2 cellular contexts compared by ENCODE assay signal in the genomic region with DNA sequence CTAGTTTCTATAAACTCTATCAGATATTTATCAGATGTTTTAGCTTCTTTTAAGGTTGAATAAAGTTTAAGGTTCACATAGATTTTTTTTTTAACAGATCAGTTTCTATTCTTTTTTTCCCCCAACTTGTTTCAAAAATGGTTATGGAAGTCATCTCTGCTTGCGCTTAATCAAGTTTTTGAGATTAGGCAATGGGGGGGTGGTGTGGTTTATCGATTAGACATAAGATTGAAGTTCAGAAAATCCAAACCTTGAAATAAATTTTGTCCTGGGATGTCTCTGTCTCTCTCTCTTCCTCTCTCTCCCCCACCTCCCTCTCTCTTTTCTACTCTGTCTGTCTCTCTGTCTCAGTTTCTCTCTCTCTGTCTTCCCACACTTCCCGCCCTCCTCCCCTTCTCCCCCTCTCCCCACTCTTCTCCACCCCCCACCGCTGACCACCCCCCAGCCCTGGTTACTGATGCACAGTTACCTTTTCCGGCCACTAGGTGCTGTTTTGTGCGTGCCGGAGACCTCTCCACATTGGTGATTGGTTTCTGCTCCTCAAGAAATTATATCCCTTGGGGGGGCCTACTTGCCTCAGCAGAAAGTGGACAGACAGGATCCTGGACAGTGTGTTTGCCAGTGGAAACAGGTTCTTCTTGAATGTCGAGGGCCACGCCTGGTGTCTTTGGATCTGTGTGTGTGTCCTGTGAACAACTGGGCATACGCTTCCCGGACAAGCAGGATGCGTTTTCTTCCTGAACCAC.
TF ChIP-seq lines count a peak whose summit lies in the region.

No MANE protein-coding gene starts in this region.

TF ChIP-seq in SK-N-SH, 30 proteins besides CTCF, POLR2A, EP300 and RAD21 (continued from another document):
- TF ChIP-seq, protein P1, sequence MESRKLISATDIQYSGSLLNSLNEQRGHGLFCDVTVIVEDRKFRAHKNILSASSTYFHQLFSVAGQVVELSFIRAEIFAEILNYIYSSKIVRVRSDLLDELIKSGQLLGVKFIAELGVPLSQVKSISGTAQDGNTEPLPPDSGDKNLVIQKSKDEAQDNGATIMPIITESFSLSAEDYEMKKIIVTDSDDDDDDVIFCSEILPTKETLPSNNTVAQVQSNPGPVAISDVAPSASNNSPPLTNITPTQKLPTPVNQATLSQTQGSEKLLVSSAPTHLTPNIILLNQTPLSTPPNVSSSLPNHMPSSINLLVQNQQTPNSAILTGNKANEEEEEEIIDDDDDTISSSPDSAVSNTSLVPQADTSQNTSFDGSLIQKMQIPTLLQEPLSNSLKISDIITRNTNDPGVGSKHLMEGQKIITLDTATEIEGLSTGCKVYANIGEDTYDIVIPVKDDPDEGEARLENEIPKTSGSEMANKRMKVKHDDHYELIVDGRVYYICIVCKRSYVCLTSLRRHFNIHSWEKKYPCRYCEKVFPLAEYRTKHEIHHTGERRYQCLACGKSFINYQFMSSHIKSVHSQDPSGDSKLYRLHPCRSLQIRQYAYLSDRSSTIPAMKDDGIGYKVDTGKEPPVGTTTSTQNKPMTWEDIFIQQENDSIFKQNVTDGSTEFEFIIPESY (IDR thresholded peaks at IDR 0.05; ENCODE audit: borderline replicate concordance, low read depth), result no peak
- TF ChIP-seq GATA2 (CRISPR knock-in tag; IDR thresholded peaks at IDR 0.05) (no peak), RFX5 (IDR thresholded peaks at IDR 0.05; ENCODE audit: low read length) (no peak), EZH2phosphoT487 (IDR thresholded peaks at IDR 0.05; ENCODE audit: borderline replicate concordance, low read depth) (no peak), JUND (IDR thresholded peaks at IDR 0.05) (no peak), ELF1 (IDR thresholded peaks at IDR 0.05) (no peak), RXRA (IDR thresholded peaks at IDR 0.05; ENCODE audit: borderline replicate concordance, low read depth) (no peak), FOXJ3 (CRISPR knock-in tag; IDR thresholded peaks at IDR 0.05) (no peak), FOSL2 (IDR thresholded peaks at IDR 0.05; ENCODE audit: borderline replicate concordance, low read depth) (no peak)
- TF ChIP-seq, protein P2, sequence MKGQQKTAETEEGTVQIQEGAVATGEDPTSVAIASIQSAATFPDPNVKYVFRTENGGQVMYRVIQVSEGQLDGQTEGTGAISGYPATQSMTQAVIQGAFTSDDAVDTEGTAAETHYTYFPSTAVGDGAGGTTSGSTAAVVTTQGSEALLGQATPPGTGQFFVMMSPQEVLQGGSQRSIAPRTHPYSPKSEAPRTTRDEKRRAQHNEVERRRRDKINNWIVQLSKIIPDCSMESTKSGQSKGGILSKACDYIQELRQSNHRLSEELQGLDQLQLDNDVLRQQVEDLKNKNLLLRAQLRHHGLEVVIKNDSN (IDR thresholded peaks at IDR 0.05; ENCODE audit: borderline replicate concordance, low read depth), result no peak

TF ChIP-seq in SK-N-SH treated with all-trans-retinoic acid at 6 μM for 48 hours, 23 proteins besides CTCF, POLR2A, EP300 and RAD21 (continued from another document):
- TF ChIP-seq, protein P3, sequence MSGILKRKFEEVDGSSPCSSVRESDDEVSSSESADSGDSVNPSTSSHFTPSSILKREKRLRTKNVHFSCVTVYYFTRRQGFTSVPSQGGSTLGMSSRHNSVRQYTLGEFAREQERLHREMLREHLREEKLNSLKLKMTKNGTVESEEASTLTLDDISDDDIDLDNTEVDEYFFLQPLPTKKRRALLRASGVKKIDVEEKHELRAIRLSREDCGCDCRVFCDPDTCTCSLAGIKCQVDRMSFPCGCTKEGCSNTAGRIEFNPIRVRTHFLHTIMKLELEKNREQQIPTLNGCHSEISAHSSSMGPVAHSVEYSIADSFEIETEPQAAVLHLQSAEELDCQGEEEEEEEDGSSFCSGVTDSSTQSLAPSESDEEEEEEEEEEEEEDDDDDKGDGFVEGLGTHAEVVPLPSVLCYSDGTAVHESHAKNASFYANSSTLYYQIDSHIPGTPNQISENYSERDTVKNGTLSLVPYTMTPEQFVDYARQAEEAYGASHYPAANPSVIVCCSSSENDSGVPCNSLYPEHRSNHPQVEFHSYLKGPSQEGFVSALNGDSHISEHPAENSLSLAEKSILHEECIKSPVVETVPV (CRISPR knock-in tag; IDR thresholded peaks at IDR 0.05), result no peak
- TF ChIP-seq ISL1 (CRISPR knock-in tag; IDR thresholded peaks at IDR 0.05) (no peak), RARB (CRISPR knock-in tag; IDR thresholded peaks at IDR 0.05) (no peak), ESRRG (CRISPR knock-in tag; IDR thresholded peaks at IDR 0.05) (no peak), ZC3H10 (CRISPR knock-in tag; IDR thresholded peaks at IDR 0.05) (no peak), ZNF70 (CRISPR knock-in tag; IDR thresholded peaks at IDR 0.05) (no peak)
- TF ChIP-seq, protein P4, sequence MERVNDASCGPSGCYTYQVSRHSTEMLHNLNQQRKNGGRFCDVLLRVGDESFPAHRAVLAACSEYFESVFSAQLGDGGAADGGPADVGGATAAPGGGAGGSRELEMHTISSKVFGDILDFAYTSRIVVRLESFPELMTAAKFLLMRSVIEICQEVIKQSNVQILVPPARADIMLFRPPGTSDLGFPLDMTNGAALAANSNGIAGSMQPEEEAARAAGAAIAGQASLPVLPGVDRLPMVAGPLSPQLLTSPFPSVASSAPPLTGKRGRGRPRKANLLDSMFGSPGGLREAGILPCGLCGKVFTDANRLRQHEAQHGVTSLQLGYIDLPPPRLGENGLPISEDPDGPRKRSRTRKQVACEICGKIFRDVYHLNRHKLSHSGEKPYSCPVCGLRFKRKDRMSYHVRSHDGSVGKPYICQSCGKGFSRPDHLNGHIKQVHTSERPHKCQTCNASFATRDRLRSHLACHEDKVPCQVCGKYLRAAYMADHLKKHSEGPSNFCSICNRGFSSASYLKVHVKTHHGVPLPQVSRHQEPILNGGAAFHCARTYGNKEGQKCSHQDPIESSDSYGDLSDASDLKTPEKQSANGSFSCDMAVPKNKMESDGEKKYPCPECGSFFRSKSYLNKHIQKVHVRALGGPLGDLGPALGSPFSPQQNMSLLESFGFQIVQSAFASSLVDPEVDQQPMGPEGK (CRISPR knock-in tag; IDR thresholded peaks at IDR 0.05; ENCODE audit: borderline replicate concordance), result no peak
TF ChIP-seq in SK-N-SH treated with all-trans-retinoic acid at 6 μM for 48 hours: peak in this region for 0.
